In genomic region chr11:10453261-10453660, GRCh38 we compare ENCODE assay signal across 16 cellular contexts.
"Had no signal": no experiment of that assay in that cellular context is flagged by ENCODE, and none has a peak within 500 bp of the region (broad histone marks: within the 10 kb centered on the region; RNA-seq: fewer than 3 reads in every experiment).

No MANE protein-coding gene starts in this region.

- H3K36me3 Mint-ChIP-seq: immature natural killer cell had no signal

- H3K27ac ChIP-seq: lower lobe of right lung had no signal

- H3K27me3 Mint-ChIP-seq: central memory CD8-positive, alpha-beta T cell; naive B cell; stimulated activated naive B cell treated with anti-CD40 and anti-IgM and Interleukin-4, amounts not matched to agents 10 μg/mL and 1 μg/mL and 100 μg/mL, for 72 hours had no signal

- H3K36me3 ChIP-seq: lower lobe of right lung had no signal

- H3K9me3 Mint-ChIP-seq: activated T-helper 1 cell treated with anti-CD3 and anti-CD28 coated beads, Interleukin-12 subunit alpha, Interleukin-12 subunit beta, Interleukin-2, Interleukin-4 antibody, amounts not matched to agents 30 ng/mL and 10 ng/mL and 1 ng/mL, durations not matched to agents 14 hours and 24 hours and 36 hours; central memory CD8-positive, alpha-beta T cell; immature natural killer cell; naive B cell; stimulated activated naive B cell treated with anti-CD40 and anti-IgM and Interleukin-4, amounts not matched to agents 10 μg/mL and 1 μg/mL and 100 μg/mL, for 72 hours had no signal

- FAIRE-seq: small intestine, TTC549 had no signal

- DNase-seq: activated CD4-positive, alpha-beta T cell treated with anti-CD3 and anti-CD28 coated beads, Interleukin-2, amount 50 U/mL, for 48 hours; activated naive CD4-positive, alpha-beta T cell treated with Interleukin-2 at 50 U/mL for 16 hours; glutamatergic neuron; immature natural killer cell; left cardiac atrium; lower lobe of right lung; naive B cell; posterior cingulate gyrus; small intestine; stimulated activated naive B cell treated with anti-CD40 and anti-IgM and Interleukin-4, amounts not matched to agents 10 μg/mL and 1 μg/mL and 100 μg/mL, for 72 hours; T-helper 2 cell; trophoblast cell had no signal

- H3K9me3 ChIP-seq: lower lobe of right lung had no signal

- ATAC-seq: esophagus mucosa; left cardiac atrium; lower lobe of right lung; stimulated activated naive B cell treated with anti-CD40 and anti-IgM and Interleukin-4, amounts not matched to agents 10 μg/mL and 1 μg/mL and 100 μg/mL, for 72 hours had no signal

- H3K27ac Mint-ChIP-seq: activated T-helper 1 cell treated with anti-CD3 and anti-CD28 coated beads, Interleukin-12 subunit alpha, Interleukin-12 subunit beta, Interleukin-2, Interleukin-4 antibody, amounts not matched to agents 30 ng/mL and 10 ng/mL and 1 ng/mL, durations not matched to agents 14 hours and 24 hours and 36 hours had no signal

- H3K4me3 ChIP-seq: lower lobe of right lung had no signal

- H3K4me3 Mint-ChIP-seq: activated T-helper 1 cell treated with anti-CD3 and anti-CD28 coated beads, Interleukin-12 subunit alpha, Interleukin-12 subunit beta, Interleukin-2, Interleukin-4 antibody, amounts not matched to agents 30 ng/mL and 10 ng/mL and 1 ng/mL, durations not matched to agents 14 hours and 24 hours and 36 hours; central memory CD8-positive, alpha-beta T cell; stimulated activated naive B cell treated with anti-CD40 and anti-IgM and Interleukin-4, amounts not matched to agents 10 μg/mL and 1 μg/mL and 100 μg/mL, for 72 hours had no signal
